ENCODE assay signal across 28 cellular contexts in the genomic region with DNA sequence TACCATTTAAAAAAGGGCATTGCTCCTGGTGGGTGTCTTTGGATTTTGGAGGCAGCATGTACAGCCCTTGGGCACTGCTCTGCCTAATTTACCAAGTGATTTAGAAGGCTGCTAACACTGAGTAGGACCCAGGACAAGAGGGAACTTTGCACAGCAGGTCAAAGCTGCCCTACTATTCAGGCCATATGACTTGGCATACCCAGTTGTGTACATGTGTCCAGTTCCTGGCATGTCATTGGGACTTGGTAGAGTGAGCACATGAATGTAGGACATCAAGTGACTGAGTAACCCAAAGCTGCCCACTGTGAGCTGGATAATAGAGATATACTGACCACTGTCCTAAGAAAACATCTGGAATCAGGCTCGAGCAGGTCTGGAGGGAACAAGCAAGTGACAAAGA.
"Had no signal": no experiment of that assay in that cellular context is flagged by ENCODE, and none has a peak within 500 bp of the region (broad histone marks: within the 10 kb centered on the region; RNA-seq: fewer than 3 reads in every experiment).

No MANE protein-coding gene starts in this region.

- H3K4me3 Mint-ChIP-seq: activated CD4-positive, alpha-beta memory T cell treated with anti-CD3 and anti-CD28 coated beads for 36 hours; activated CD4-positive, alpha-beta T cell treated with anti-CD3 and anti-CD28 coated beads for 36 hours; activated CD4-positive, alpha-beta T cell treated with anti-CD3 and anti-CD28 coated beads, Interleukin-2, amount 10 ng/mL, durations not matched to agents 24 days and 14 days; activated CD8-positive, alpha-beta T cell treated with anti-CD3 and anti-CD28 coated beads, Interleukin-2, amount 10 ng/mL, durations not matched to agents 7 days and 5 days; activated naive CD8-positive, alpha-beta T cell; activated T-cell treated with anti-CD3 and anti-CD28 coated beads, Interleukin-2, amount 50 U/mL, for 4 hours; activated T-helper 17 cell treated with anti-CD3 and anti-CD28 coated beads, Interleukin-2, amount 50 U/mL, for 72 hours; T-helper 17 cell; T-helper 2 cell treated with Interferon-gamma antibody and Interleukin-4, amounts not matched to agents 5 μg/mL and 100 μg/mL, for 36 hours had no signal

- DNase-seq: activated CD4-positive, alpha-beta memory T cell treated with anti-CD3 and anti-CD28 coated beads for 36 hours; activated CD4-positive, alpha-beta T cell treated with anti-CD3 and anti-CD28 coated beads for 36 hours; activated CD4-positive, alpha-beta T cell treated with anti-CD3 and anti-CD28 coated beads, Interleukin-2, amount 10 ng/mL, durations not matched to agents 24 days and 14 days; activated CD4-positive, CD25-positive, alpha-beta regulatory T cell; activated CD4-positive, CD25-positive, alpha-beta regulatory T cell treated with anti-CD3 and anti-CD28 coated beads, Interleukin-2, amount 50 U/mL, for 72 hours; activated CD8-positive, alpha-beta T cell treated with anti-CD3 and anti-CD28 coated beads, Interleukin-2, amount 10 ng/mL, durations not matched to agents 7 days and 5 days; activated effector memory CD4-positive, alpha-beta T cell treated with Interleukin-2 at 50 U/mL for 16 hours; activated gamma-delta T cell treated with Interleukin-2 at 50 U/mL for 16 hours; activated naive CD4-positive, alpha-beta T cell treated with anti-CD3 and anti-CD28 coated beads, Interleukin-2, amount 50 U/mL, for 16 hours; activated naive CD4-positive, alpha-beta T cell treated with Interleukin-2 at 50 U/mL for 16 hours; activated T-cell treated with anti-CD3 and anti-CD28 coated beads, Interleukin-2, amount 50 U/mL, for 4 hours; amniotic stem cell; anterior cingulate cortex; brain microvascular endothelial cell; caudate nucleus; cerebellar nuclear complex; colonic mucosa; effector CD8-positive, alpha-beta T cell; esophagus squamous epithelium; foreskin melanocyte; T-helper 1 cell; T-helper 17 cell; T1000 had no signal

- H3K27ac Mint-ChIP-seq: activated CD4-positive, alpha-beta memory T cell treated with anti-CD3 and anti-CD28 coated beads for 36 hours; activated CD4-positive, alpha-beta T cell treated with anti-CD3 and anti-CD28 coated beads for 36 hours; activated CD4-positive, alpha-beta T cell treated with anti-CD3 and anti-CD28 coated beads, Interleukin-2, amount 10 ng/mL, durations not matched to agents 24 days and 14 days; activated CD8-positive, alpha-beta T cell treated with anti-CD3 and anti-CD28 coated beads, Interleukin-2, amount 10 ng/mL, durations not matched to agents 7 days and 5 days; activated naive CD8-positive, alpha-beta T cell; activated T-helper 17 cell treated with anti-CD3 and anti-CD28 coated beads, Interleukin-2, amount 50 U/mL, for 72 hours; T-helper 17 cell; T-helper 2 cell treated with Interferon-gamma antibody and Interleukin-4, amounts not matched to agents 5 μg/mL and 100 μg/mL, for 36 hours had no signal

- H3K36me3 ChIP-seq: brain microvascular endothelial cell, colonic mucosa, esophagus squamous epithelium had no signal

- H3K27ac ChIP-seq: brain microvascular endothelial cell, colonic mucosa, epithelial cell of prostate, esophagus squamous epithelium, gastroesophageal sphincter had no signal

- H3K9me3 ChIP-seq: colonic mucosa, esophagus squamous epithelium, gastroesophageal sphincter had no signal

- H3K4me1 ChIP-seq: colonic mucosa, esophagus squamous epithelium, gastroesophageal sphincter had no signal

- H3K9me3 Mint-ChIP-seq: activated CD4-positive, alpha-beta memory T cell treated with anti-CD3 and anti-CD28 coated beads for 36 hours; activated CD4-positive, alpha-beta T cell treated with anti-CD3 and anti-CD28 coated beads, Interleukin-2, amount 10 ng/mL, durations not matched to agents 24 days and 14 days; activated T-cell treated with anti-CD3 and anti-CD28 coated beads, Interleukin-2, amount 50 U/mL, for 4 hours; activated T-helper 17 cell treated with anti-CD3 and anti-CD28 coated beads, Interleukin-2, amount 50 U/mL, for 72 hours; T-helper 2 cell treated with Interferon-gamma antibody and Interleukin-4, amounts not matched to agents 5 μg/mL and 100 μg/mL, for 36 hours had no signal

- H3K4me1 Mint-ChIP-seq: activated CD4-positive, alpha-beta T cell treated with anti-CD3 and anti-CD28 coated beads for 36 hours; activated CD4-positive, alpha-beta T cell treated with anti-CD3 and anti-CD28 coated beads, Interleukin-2, amount 10 ng/mL, durations not matched to agents 24 days and 14 days; activated T-helper 17 cell treated with anti-CD3 and anti-CD28 coated beads, Interleukin-2, amount 50 U/mL, for 72 hours had no signal

- H3K36me3 Mint-ChIP-seq: activated CD4-positive, alpha-beta memory T cell treated with anti-CD3 and anti-CD28 coated beads for 36 hours; activated naive CD8-positive, alpha-beta T cell had no signal

- ATAC-seq: activated CD4-positive, alpha-beta T cell treated with anti-CD3 and anti-CD28 coated beads for 36 hours; activated CD8-positive, alpha-beta T cell treated with anti-CD3 and anti-CD28 coated beads, Interleukin-2, amount 10 ng/mL, durations not matched to agents 7 days and 5 days; activated T-cell treated with anti-CD3 and anti-CD28 coated beads, Interleukin-2, amount 50 U/mL, for 4 hours; activated T-helper 17 cell treated with anti-CD3 and anti-CD28 coated beads, Interleukin-2, amount 50 U/mL, for 72 hours; gastroesophageal sphincter; T-helper 17 cell had no signal

- H3K27me3 ChIP-seq: brain microvascular endothelial cell, colonic mucosa, esophagus squamous epithelium, gastroesophageal sphincter had no signal

- H3K27me3 Mint-ChIP-seq: activated CD4-positive, alpha-beta memory T cell treated with anti-CD3 and anti-CD28 coated beads for 36 hours; activated CD4-positive, alpha-beta T cell treated with anti-CD3 and anti-CD28 coated beads for 36 hours; activated CD4-positive, alpha-beta T cell treated with anti-CD3 and anti-CD28 coated beads, Interleukin-2, amount 10 ng/mL, durations not matched to agents 24 days and 14 days; activated naive CD8-positive, alpha-beta T cell; activated T-helper 17 cell treated with anti-CD3 and anti-CD28 coated beads, Interleukin-2, amount 50 U/mL, for 72 hours; T-helper 17 cell had no signal

- H3K4me3 ChIP-seq: colonic mucosa, esophagus squamous epithelium, gastroesophageal sphincter had no signal
